8 cellular contexts compared by ENCODE assay signal in genomic region chr6:56955171-56956155, GRCh38. TPM values are rescaled to one million over a fixed set of nuclear protein-coding genes. Genes with fewer than 3 reads are reported as not detected.
DNase-seq lines count a peak whose midpoint lies in the region; ATAC-seq and TF ChIP-seq lines count a peak whose summit lies in the region.

No MANE protein-coding gene starts in this region.

- H3K4me1 Mint-ChIP-seq in activated T-cell treated with anti-CD3 and anti-CD28 coated beads, Interleukin-2, amount 50 U/mL, for 4 hours (ENCODE audit: low read depth) = peaks cover 19% of the 10 kb centered on the region
- H3K4me1 Mint-ChIP-seq in natural killer cell = peaks cover 11 to 23% of the 10 kb centered on the region in 2 donors

- H3K4me3 ChIP-seq in NT2/D1 (ENCODE audit: insufficient read length, low read depth) = peak overlapping the region; percentile 80
- H3K4me3 ChIP-seq in subcutaneous abdominal adipose tissue (ENCODE audit: low read depth in 1 of 5, low read length in 5 of 5) = peak overlapping the region; percentile 69 to 80 (median 72)

- no peaks in the 10 kb centered on the region for H3K36me3 Mint-ChIP-seq in activated T-cell treated with anti-CD3 and anti-CD28 coated beads, Interleukin-2, amount 50 U/mL, for 4 hours (ENCODE audit: insufficient read depth)
- no peaks in the 10 kb centered on the region for H3K36me3 Mint-ChIP-seq in natural killer cell

- peaks cover 20% of the 10 kb centered on the region for H3K36me3 ChIP-seq in NT2/D1 (ENCODE audit: insufficient read depth, insufficient read length, low read length)
- no peaks in the 10 kb centered on the region for H3K36me3 ChIP-seq in subcutaneous abdominal adipose tissue (ENCODE audit: control insufficient read depth in 5 of 5, insufficient read depth in 5 of 5, low read length in 5 of 5)

- H3K27ac ChIP-seq in subcutaneous abdominal adipose tissue (ENCODE audit: low read depth, low read length) = peak overlapping the region; percentile 20

- no peaks in the 10 kb centered on the region for H3K9me3 Mint-ChIP-seq in activated T-cell treated with anti-CD3 and anti-CD28 coated beads, Interleukin-2, amount 50 U/mL, for 4 hours
- no peaks in the 10 kb centered on the region for H3K9me3 Mint-ChIP-seq in natural killer cell

- peak overlapping the region; percentile 69 for H3K4me3 Mint-ChIP-seq in activated T-cell treated with anti-CD3 and anti-CD28 coated beads, Interleukin-2, amount 50 U/mL, for 4 hours
- H3K4me3 Mint-ChIP-seq in natural killer cell = peak overlapping the region; percentile 77

- no peak for TF ChIP-seq CTCF in natural killer cell (IDR thresholded peaks at IDR 0.05)

- ATAC-seq in GM21360 (IDR thresholded peaks at IDR 0.05; ENCODE audit: unreplicated experiment) (peak; percentile 60), natural killer cell (peak; percentile 58 to 63 (median 61))
- ATAC-seq in activated T-cell treated with anti-CD3 and anti-CD28 coated beads, Interleukin-2, amount 50 U/mL, for 4 hours = peak; percentile 53 to 59

- H3K27me3 Mint-ChIP-seq in activated T-cell treated with anti-CD3 and anti-CD28 coated beads, Interleukin-2, amount 50 U/mL, for 4 hours (ENCODE audit: low read depth) = peaks cover 62% of the 10 kb centered on the region
- peaks cover 35 to 62% of the 10 kb centered on the region in 2 donors for H3K27me3 Mint-ChIP-seq in natural killer cell (ENCODE audit: low read depth in 2 of 2)

- intact Hi-C loops in natural killer cell (cut with micrococcal nuclease) = no loop called here

- H3K4me1 ChIP-seq in NT2/D1 (ENCODE audit: insufficient read depth, insufficient read length) (no peaks in the 10 kb centered on the region), subcutaneous abdominal adipose tissue (ENCODE audit: control insufficient read depth in 5 of 5, insufficient read depth in 5 of 5, low read length in 5 of 5) (peaks cover 0 to 21% (median 20%) of the 10 kb centered on the region in 5 donors)

- H3K27ac Mint-ChIP-seq in natural killer cell = no peak overlapping the region

- H3K9ac ChIP-seq in NT2/D1 (ENCODE audit: insufficient read length, low read depth) (peak overlapping the region; percentile 88), subcutaneous abdominal adipose tissue (ENCODE audit: low read length in 5 of 5) (peak overlapping the region in 3 of 5 donors; percentile 49 to 59 (median 56))

- DNase-seq in DMS153 (lab: John Stamatoyannopoulos, UW) (peak; percentile 76), HS-27A (ENCODE audit: low read depth) (peak; percentile 69), NT2/D1 (ENCODE audit: low read depth, low spot score) (peak; percentile 80), fibroblast of peridontal ligament (ENCODE audit: extremely low read depth) (peak; percentile 91), natural killer cell (peak; percentile 27)
- DNase-seq in activated T-cell treated with anti-CD3 and anti-CD28 coated beads, Interleukin-2, amount 50 U/mL, for 4 hours = peak; percentile 32

- H3K9me3 ChIP-seq in NT2/D1 (ENCODE audit: insufficient read depth, low read length) (no peaks in the 10 kb centered on the region), subcutaneous abdominal adipose tissue (ENCODE audit: control insufficient read depth in 5 of 5, low read length in 5 of 5) (no peaks in the 10 kb centered on the region)

- H3K27me3 ChIP-seq in NT2/D1 (ENCODE audit: insufficient read depth, insufficient read length) = peaks cover 17% of the 10 kb centered on the region
- peaks cover 0 to 7% (median 5%) of the 10 kb centered on the region in 5 donors for H3K27me3 ChIP-seq in subcutaneous abdominal adipose tissue (ENCODE audit: control insufficient read depth in 5 of 5, insufficient read depth in 4 of 5, low read length in 5 of 5)

RNA-seq across cellular contexts. Expression of gene BEND6, which starts 0.6 kb away (rescaled TPM):
- under 1 TPM in 1 of 3 donors, not detected in 2; 0.05 TPM for total RNA-seq in activated T-cell treated with anti-CD3 and anti-CD28 coated beads, Interleukin-2, amount 50 U/mL, for 4 hours
- total RNA-seq in natural killer cell = not detected

Comparison
In these comparisons a context has a peak if more than half of its experiments do, and no peak if none do; other contexts are left out.
1. Peak in every context shown above with its lines: DNase-seq, ATAC-seq, H3K4me3 ChIP-seq and H3K27ac ChIP-seq.
2. DNase-seq: peak in every context shown above with its lines; median percentile 91 in fibroblast of peridontal ligament; 80 in NT2/D1; 76 in DMS153; 69 in HS-27A; 32 in activated T-cell treated with anti-CD3 and anti-CD28 coated beads, Interleukin-2, amount 50 U/mL, for 4 hours; 27 in natural killer cell.